In the genomic region with DNA sequence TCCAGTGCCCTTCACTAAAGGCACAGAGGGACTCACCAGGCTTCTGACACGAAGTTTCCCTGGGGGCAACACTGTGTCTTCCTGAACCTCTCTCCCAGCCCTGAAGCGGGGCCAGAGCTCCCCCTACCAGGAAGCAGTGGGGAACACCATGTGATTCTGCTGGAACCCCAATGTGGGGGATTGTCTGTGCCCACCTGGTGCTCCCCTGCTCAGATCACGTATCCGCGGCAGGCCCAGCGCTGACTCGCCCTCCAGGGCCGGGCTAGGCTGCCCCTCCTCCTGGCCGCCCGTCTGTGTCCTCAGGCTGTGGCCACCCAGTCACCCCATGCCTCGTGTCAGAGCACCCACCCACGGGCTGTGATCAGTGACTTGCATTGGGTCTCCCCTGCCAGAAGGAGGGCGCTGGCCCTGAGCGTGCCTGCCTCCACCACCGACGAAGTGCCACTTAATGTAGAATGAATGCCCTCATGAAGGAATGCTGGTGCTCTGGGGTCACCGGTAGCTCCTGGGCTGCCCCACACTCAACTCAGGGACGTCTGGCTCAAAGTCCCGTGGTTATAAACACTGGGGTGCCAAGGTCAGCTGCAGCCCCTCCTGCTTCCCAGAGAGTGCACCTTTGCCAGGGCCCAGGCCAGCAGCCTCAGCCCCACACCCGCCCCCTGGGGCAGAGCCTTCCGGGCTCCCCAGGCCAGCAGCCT, we compare ENCODE assay signal across 8 cellular contexts. TPM values are rescaled to one million over a fixed set of nuclear protein-coding genes. Genes with fewer than 3 reads are reported as not detected.
DNase-seq lines count a peak whose midpoint lies in the region; ATAC-seq and TF ChIP-seq lines count a peak whose summit lies in the region.

No MANE protein-coding gene starts in this region.

- peak; percentile 72 for DNase-seq in EL
- DNase-seq in NCI-H2081 treated with DMSO at 0.1 percent for 48 hours (lab: John Stamatoyannopoulos, UW), result peak; percentile 6
- no peak for DNase-seq in astrocyte of the cerebellum (ENCODE audit: low read depth)
- DNase-seq in neural crest cell (ENCODE audit: low read depth, low spot score), result peak; percentile 41
- DNase-seq in HK-2 (ENCODE audit: unreplicated experiment), result no peak
- DNase-seq in NOMO-1 (lab: John Stamatoyannopoulos, UW; ENCODE audit: unreplicated experiment in 2 of 2), result no peak
- DNase-seq in globus pallidus (ENCODE audit: low spot score), result no peak

- ATAC-seq in HG03139 (IDR thresholded peaks at IDR 0.05; ENCODE audit: unreplicated experiment), result no peak

- H3K4me3 ChIP-seq in astrocyte of the cerebellum (ENCODE audit: low read depth, low read length), result no peak overlapping the region

- H3K27ac Mint-ChIP-seq in neural crest cell (ENCODE audit: unreplicated experiment), result peak overlapping the region; percentile 64

- H3K4me1 Mint-ChIP-seq in neural crest cell, result peaks cover 16% of the 10 kb centered on the region

- in situ Hi-C loops in astrocyte of the cerebellum (cut with HindIII; ENCODE audit: low sequenced_read_pairs), result no loop called here

- H3K36me3 Mint-ChIP-seq in neural crest cell (ENCODE audit: low read depth), result peaks cover 3% of the 10 kb centered on the region

- no peaks in the 10 kb centered on the region for H3K27me3 Mint-ChIP-seq in neural crest cell (ENCODE audit: low read depth)

- H3K4me3 Mint-ChIP-seq in neural crest cell, result no peak overlapping the region

- H3K9me3 Mint-ChIP-seq in neural crest cell, result peaks cover 5% of the 10 kb centered on the region

- peak; percentile 59 for TF ChIP-seq CTCF in astrocyte of the cerebellum (IDR thresholded peaks at IDR 0.05; ENCODE audit: low read depth, low read length, missing control alignments)
- TF ChIP-seq CTCF in neural crest cell (conservative IDR thresholded peaks at IDR 0.05), result peak; percentile 51

RNA-seq across cellular contexts. Expression of a gene that starts 22.1 kb away (rescaled TPM):
- total RNA-seq in neural crest cell, result 4.5 and 4.6 TPM in 2 replicates

Comparison
In these comparisons a context has a peak if more than half of its experiments do, and no peak if none do; other contexts are left out.
1. DNase-seq: peak in EL (single experiment), NCI-H2081 treated with DMSO at 0.1 percent for 48 hours (single experiment) and neural crest cell (single experiment); none in astrocyte of the cerebellum (single experiment), HK-2 (single experiment), NOMO-1 (0 of 2) and globus pallidus (single experiment).